18 cellular contexts compared by ENCODE assay signal in genomic region chr1:214452152-214452806, GRCh38.
A peak's percentile ranks its signal among the peaks of the same experiment; 100 is the strongest.
DNase-seq lines count a peak whose midpoint lies in the region; ATAC-seq and TF ChIP-seq lines count a peak whose summit lies in the region.
"Had no signal": no experiment of that assay in that cellular context is flagged by ENCODE, and none has a peak within 500 bp of the region (broad histone marks: within the 10 kb centered on the region; RNA-seq: fewer than 3 reads in every experiment).

No MANE protein-coding gene starts in this region.

- WGBS in heart left ventricle, 4 donors: 80 to 91% (median 90%) methylated on average over 10 of the region's 10 CpGs

- H3K27ac Mint-ChIP-seq in osteocyte (ENCODE audit: unreplicated experiment) (peak overlapping the region; percentile 66), nephron progenitor cell (no peak overlapping the region)
- H3K27ac Mint-ChIP-seq: activated CD8-positive, alpha-beta T cell treated with anti-CD3 and anti-CD28 coated beads for 36 hours; IgD-negative memory B cell had no signal

- H3K4me1 ChIP-seq in heart left ventricle: peaks cover 0 to 56% (median 24%) of the 10 kb centered on the region in 12 donors

- H3K27me3 Mint-ChIP-seq in osteocyte (ENCODE audit: unreplicated experiment): no peaks in the 10 kb centered on the region
- H3K27me3 Mint-ChIP-seq in nephron progenitor cell (ENCODE audit: low read depth, poor library complexity): no peaks in the 10 kb centered on the region

- ATAC-seq in heart left ventricle: no peak

- TF ChIP-seq POLR2A in heart left ventricle (IDR thresholded peaks at IDR 0.05): no peak

- H3K27me3 ChIP-seq in heart left ventricle: no peaks in the 10 kb centered on the region
- H3K27me3 ChIP-seq: neutrophil had no signal

- TF ChIP-seq CTCF in osteocyte (IDR thresholded peaks at IDR 0.05) (peak; percentile 14), heart left ventricle (IDR thresholded peaks at IDR 0.05) (no peak), nephron progenitor cell (IDR thresholded peaks at IDR 0.05) (no peak)

- H3K9me3 ChIP-seq in heart left ventricle: no peaks in the 10 kb centered on the region
- H3K9me3 ChIP-seq: neutrophil, thoracic aorta had no signal

- H3K4me1 Mint-ChIP-seq in osteocyte (ENCODE audit: unreplicated experiment): peaks cover 70% of the 10 kb centered on the region
- peaks cover 37% of the 10 kb centered on the region for H3K4me1 Mint-ChIP-seq in nephron progenitor cell

- H3K27ac ChIP-seq in cingulate gyrus (ENCODE audit: low read depth, low read length): peak overlapping the region; percentile 30
- no peak overlapping the region for H3K27ac ChIP-seq in heart left ventricle
- H3K27ac ChIP-seq: neutrophil, thoracic aorta had no signal

- intact Hi-C loops in heart left ventricle (cut with DNase I): no loop called here

- DNase-seq in NCI-H82 (lab: John Stamatoyannopoulos, UW): peak; percentile 75
- no peak for DNase-seq in NCI-H82 treated with DMSO at 0.1 percent for 48 hours (lab: John Stamatoyannopoulos, UW; ENCODE audit: unreplicated experiment)
- peak; percentile 28 for DNase-seq in NAMALWA (ENCODE audit: low spot score)
- DNase-seq in osteocyte (ENCODE audit: extremely low spot score, unreplicated experiment): no peak
- DNase-seq in NCI-H2029 (lab: John Stamatoyannopoulos, UW): no peak
- no peak for DNase-seq in heart left ventricle
- no peak for DNase-seq in nephron progenitor cell
- DNase-seq: activated naive CD4-positive, alpha-beta T cell; caudate nucleus; erythroblast; NCI-H1436; NCI-H510A treated with DMSO at 0.1 percent for 48 hours had no signal

- H3K36me3 ChIP-seq in heart left ventricle: peaks cover 0 to 10% (median 0%) of the 10 kb centered on the region in 9 donors
- H3K36me3 ChIP-seq: neutrophil, thoracic aorta had no signal

- H3K9me3 Mint-ChIP-seq in osteocyte (ENCODE audit: unreplicated experiment): no peaks in the 10 kb centered on the region
- peaks cover 9% of the 10 kb centered on the region for H3K9me3 Mint-ChIP-seq in nephron progenitor cell
- H3K9me3 Mint-ChIP-seq: activated CD8-positive, alpha-beta T cell treated with anti-CD3 and anti-CD28 coated beads for 36 hours had no signal

- peaks cover 9% of the 10 kb centered on the region for H3K36me3 Mint-ChIP-seq in osteocyte (ENCODE audit: unreplicated experiment)
- peaks cover 42% of the 10 kb centered on the region for H3K36me3 Mint-ChIP-seq in nephron progenitor cell (ENCODE audit: low read depth)
- H3K36me3 Mint-ChIP-seq: IgD-negative memory B cell had no signal

- H3K4me3 ChIP-seq in heart left ventricle: no peak overlapping the region
- H3K4me3 ChIP-seq: skin epidermis, thoracic aorta had no signal

- H3K4me3 Mint-ChIP-seq in osteocyte (ENCODE audit: unreplicated experiment) (no peak overlapping the region), nephron progenitor cell (no peak overlapping the region)
- H3K4me3 Mint-ChIP-seq: activated CD8-positive, alpha-beta T cell treated with anti-CD3 and anti-CD28 coated beads for 36 hours; IgD-negative memory B cell had no signal

Comparison
In these comparisons a context has a peak if more than half of its experiments do, and no peak if none do; other contexts are left out.
1. DNase-seq: peak in NCI-H82 (single experiment) and NAMALWA (single experiment); none in NCI-H82 treated with DMSO at 0.1 percent for 48 hours (single experiment), osteocyte (single experiment), NCI-H2029 (single experiment), heart left ventricle (0 of 5) and nephron progenitor cell (single experiment).